12 cellular contexts compared by ENCODE assay signal in genomic region chr16:84087461-84088151, GRCh38. TPM values are rescaled to one million over a fixed set of nuclear protein-coding genes. Genes with fewer than 3 reads are reported as not detected.
DNase-seq lines count a peak whose midpoint lies in the region; ATAC-seq, FAIRE-seq and TF ChIP-seq lines count a peak whose summit lies in the region.
"Had no signal": no experiment of that assay in that cellular context is flagged by ENCODE, and none has a peak within 500 bp of the region (broad histone marks: within the 10 kb centered on the region; RNA-seq: fewer than 3 reads in every experiment).

No MANE protein-coding gene starts in this region.

- DNase-seq in right atrium auricular region (ENCODE audit: low spot score) (no peak), Right ventricle myocardium superior (no peak), NCI-H2171 treated with DMSO at 0.1 percent for 48 hours (lab: John Stamatoyannopoulos, UW) (peak; percentile 79), urothelium cell line (ENCODE audit: low spot score) (no peak), gastrocnemius medialis (no peak), RCC 7860 (ENCODE audit: low spot score) (no peak)
- DNase-seq in activated naive CD8-positive, alpha-beta T cell treated with anti-CD3 and anti-CD28 coated beads for 36 hours: no peak
- DNase-seq: activated CD4-positive, CD25-positive, alpha-beta regulatory T cell; activated gamma-delta T cell; KG1; pancreas had no signal

- in situ Hi-C loops in gastrocnemius medialis (cut with MboI; ENCODE audit: low sequenced_read_pairs in 4 of 4): loop anchor here (10.0 to 25.0 kb wide), 3 partner anchors 87 to 100 kb away; partner anchors contain the start of genes TAF1C (in 2 of the 4) and ADAD2 (in 1 of the 4)

- H3K27ac Mint-ChIP-seq in activated naive CD8-positive, alpha-beta T cell treated with anti-CD3 and anti-CD28 coated beads for 36 hours: peak overlapping the region; percentile 1

- H3K27ac ChIP-seq in right atrium auricular region (peak overlapping the region; percentile 76 to 85), gastrocnemius medialis (no peak overlapping the region)
- H3K27ac ChIP-seq: pancreas had no signal

- ATAC-seq in Right ventricle myocardium superior (ENCODE audit: poor library complexity) (no peak), gastrocnemius medialis (no peak), HG02763 (IDR thresholded peaks at IDR 0.05; ENCODE audit: unreplicated experiment) (no peak)
- ATAC-seq: pancreas had no signal

- intact Hi-C loops in Right ventricle myocardium superior (cut with DNase I) (loop anchor here (5.0 to 10.0 kb wide), 2 partner anchors 57 to 100 kb away; partner anchors contain the start of genes DNAAF1, HSDL1 and TAF1C), gastrocnemius medialis (cut with DNase I; ENCODE audit: low total_unique reads) (loop anchor here (5.0 kb wide), 1 partner anchor 50 kb away; no protein-coding TSS in a partner anchor)

- no peak overlapping the region for H3K4me3 ChIP-seq in right atrium auricular region
- H3K4me3 ChIP-seq in gastrocnemius medialis: no peak overlapping the region
- H3K4me3 ChIP-seq: pancreas had no signal

- H3K9me3 ChIP-seq in right atrium auricular region: no peaks in the 10 kb centered on the region
- H3K9me3 ChIP-seq in gastrocnemius medialis: no peaks in the 10 kb centered on the region
- H3K9me3 ChIP-seq: pancreas had no signal

- H3K4me1 ChIP-seq in right atrium auricular region: peaks cover 0 to 28% of the 10 kb centered on the region in 2 donors
- no peaks in the 10 kb centered on the region for H3K4me1 ChIP-seq in gastrocnemius medialis
- H3K4me1 ChIP-seq: pancreas had no signal

- peaks cover 37% of the 10 kb centered on the region for H3K4me1 Mint-ChIP-seq in activated naive CD8-positive, alpha-beta T cell treated with anti-CD3 and anti-CD28 coated beads for 36 hours

- TF ChIP-seq POLR2A in gastrocnemius medialis (IDR thresholded peaks at IDR 0.05): no peak

- no peak for TF ChIP-seq CTCF in right atrium auricular region (IDR thresholded peaks at IDR 0.05)
- TF ChIP-seq CTCF in gastrocnemius medialis (IDR thresholded peaks at IDR 0.05 in 4 of 5, conservative IDR thresholded peaks at IDR 0.05 in 1 of 5): no peak

- no peak overlapping the region for H3K4me3 Mint-ChIP-seq in activated naive CD8-positive, alpha-beta T cell treated with anti-CD3 and anti-CD28 coated beads for 36 hours

- no peaks in the 10 kb centered on the region for H3K9me3 Mint-ChIP-seq in activated naive CD8-positive, alpha-beta T cell treated with anti-CD3 and anti-CD28 coated beads for 36 hours

- H3K36me3 Mint-ChIP-seq in activated naive CD8-positive, alpha-beta T cell treated with anti-CD3 and anti-CD28 coated beads for 36 hours: peaks cover 30% of the 10 kb centered on the region

- H3K36me3 ChIP-seq in right atrium auricular region (peaks cover 77% of the 10 kb centered on the region), gastrocnemius medialis (peaks cover 0 to 90% of the 10 kb centered on the region in 2 donors)

- H3K27me3 Mint-ChIP-seq in activated naive CD8-positive, alpha-beta T cell treated with anti-CD3 and anti-CD28 coated beads for 36 hours: no peaks in the 10 kb centered on the region

- FAIRE-seq in urothelium cell line (lab: Jason Lieb, UNC): peak; percentile 35
- no peak for FAIRE-seq in RCC 7860 (lab: Jason Lieb, UNC)
- FAIRE-seq: pancreas had no signal

- no peaks in the 10 kb centered on the region for H3K27me3 ChIP-seq in right atrium auricular region
- H3K27me3 ChIP-seq in gastrocnemius medialis: no peaks in the 10 kb centered on the region
- H3K27me3 ChIP-seq: pancreas had no signal

RNA-seq across cellular contexts. Expression of gene MBTPS1, which starts 29.1 kb away (rescaled TPM):
- total RNA-seq in right atrium auricular region (10 to 100 TPM; 75.3 to 77.5 TPM), Right ventricle myocardium superior (67.3 TPM), gastrocnemius medialis (10 to 100 TPM; 28.8 to 44.3 (median 38.5) TPM)
- 10 to 100 TPM; 29.6 to 30.2 TPM for total RNA-seq in activated naive CD8-positive, alpha-beta T cell treated with anti-CD3 and anti-CD28 coated beads for 36 hours

RNA-seq across cellular contexts. Expression of gene SLC38A8, which starts 45.0 kb away (rescaled TPM):
- total RNA-seq in right atrium auricular region (not detected), Right ventricle myocardium superior (0.78 TPM), gastrocnemius medialis (not detected)
- not detected for total RNA-seq in activated naive CD8-positive, alpha-beta T cell treated with anti-CD3 and anti-CD28 coated beads for 36 hours

RNA-seq across cellular contexts. Expression of gene HSDL1, which starts 57.4 kb away (rescaled TPM):
- total RNA-seq in right atrium auricular region: 10 to 100 TPM; 14.6 to 15.4 TPM
- 22.6 TPM for total RNA-seq in Right ventricle myocardium superior
- 10 to 100 TPM; 13.2 to 13.9 TPM for total RNA-seq in activated naive CD8-positive, alpha-beta T cell treated with anti-CD3 and anti-CD28 coated beads for 36 hours
- total RNA-seq in gastrocnemius medialis: 10 to 100 TPM; 20.2 to 26.8 (median 22.6) TPM

RNA-seq across cellular contexts. Expression of gene DNAAF1, which starts 57.5 kb away (rescaled TPM):
- 1 to 10 TPM in 1 of 2 donors, not detected in 1; 1.8 TPM for total RNA-seq in right atrium auricular region
- total RNA-seq in Right ventricle myocardium superior: not detected
- total RNA-seq in activated naive CD8-positive, alpha-beta T cell treated with anti-CD3 and anti-CD28 coated beads for 36 hours: under 1 TPM in 1 of 2 experiments, not detected in 1; 0.33 TPM
- total RNA-seq in gastrocnemius medialis: not detected

Comparison
In these comparisons a context has a peak if more than half of its experiments do, and no peak if none do; other contexts are left out.
1. H3K27ac ChIP-seq: peak in right atrium auricular region (2 of 2); none in gastrocnemius medialis (0 of 4).